In genomic region chr20:45592574-45593189, GRCh38 we compare ENCODE assay signal across 8 cellular contexts. TPM values are rescaled to one million over a fixed set of nuclear protein-coding genes. Genes with fewer than 3 reads are reported as not detected.
DNase-seq lines count a peak whose midpoint lies in the region; ATAC-seq, FAIRE-seq and TF ChIP-seq lines count a peak whose summit lies in the region.

No MANE protein-coding gene starts in this region.

- H3K27me3 ChIP-seq in PC-9 (ENCODE audit: insufficient read depth, low read depth) (peaks cover 7% of the 10 kb centered on the region; the same call in 1 of the 2 replicates), parathyroid adenoma (ENCODE audit: control insufficient read depth, insufficient read depth, low read length) (no peaks in the 10 kb centered on the region)

- TF ChIP-seq CTCF in PC-9 (conservative IDR thresholded peaks at IDR 0.05) (peak; percentile 86), parathyroid adenoma (IDR thresholded peaks at IDR 0.05) (peak; percentile 80)

- peak; percentile 29 for FAIRE-seq in endometrium (lab: Jason Lieb, UNC)

- H3K9ac ChIP-seq in parathyroid adenoma: no peak overlapping the region

- POLR2A ChIA-PET in activated CD4-positive, alpha-beta memory T cell treated with anti-CD3 and anti-CD28 coated beads for 36 hours (lab: Charles Lee): no interaction called here
- POLR2A ChIA-PET in activated CD4-positive, alpha-beta memory T cell treated with anti-CD3 and anti-CD28 coated beads, Interleukin-2, amount 10 ng/mL, durations not matched to agents 7 days and 5 days (lab: Charles Lee): no interaction called here
- POLR2A ChIA-PET in PC-9 (lab: Charles Lee; ENCODE audit: unreplicated experiment): interaction anchor here (0.8 kb wide), 1 partner anchor 141 kb away, joined by 18 read pairs; no protein-coding TSS in a partner anchor

- H3K9me3 Mint-ChIP-seq in activated CD4-positive, alpha-beta memory T cell treated with anti-CD3 and anti-CD28 coated beads for 36 hours: no peaks in the 10 kb centered on the region
- no peaks in the 10 kb centered on the region for H3K9me3 Mint-ChIP-seq in activated CD4-positive, alpha-beta memory T cell treated with anti-CD3 and anti-CD28 coated beads, Interleukin-2, amount 10 ng/mL, durations not matched to agents 7 days and 5 days

- H3K4me1 ChIP-seq in PC-9 (replicated peaks; ENCODE audit: insufficient read depth) (no peaks in the 10 kb centered on the region), parathyroid adenoma (no peaks in the 10 kb centered on the region)

- no peaks in the 10 kb centered on the region for H3K9me2 ChIP-seq in PC-9 (ENCODE audit: insufficient read depth)

- no peak overlapping the region for H3K27ac ChIP-seq in PC-9
- H3K27ac ChIP-seq in parathyroid adenoma: no peak overlapping the region

- H3K4me1 Mint-ChIP-seq in activated CD4-positive, alpha-beta memory T cell treated with anti-CD3 and anti-CD28 coated beads for 36 hours (ENCODE audit: low read depth): no peaks in the 10 kb centered on the region
- no peaks in the 10 kb centered on the region for H3K4me1 Mint-ChIP-seq in activated CD4-positive, alpha-beta memory T cell treated with anti-CD3 and anti-CD28 coated beads, Interleukin-2, amount 10 ng/mL, durations not matched to agents 7 days and 5 days

- no TSS peak for BruUV-seq in PC-9 (replicated peaks; lab: Mats Ljungman, UMichigan)

- H3F3A ChIP-seq in PC-9 (ENCODE audit: insufficient read depth, low read depth): no peaks in the 10 kb centered on the region

- H3K4me2 ChIP-seq in PC-9: no peak overlapping the region
- no peak overlapping the region for H3K4me2 ChIP-seq in parathyroid adenoma (ENCODE audit: low read length)

- no peaks in the 10 kb centered on the region for H3K36me3 Mint-ChIP-seq in activated CD4-positive, alpha-beta memory T cell treated with anti-CD3 and anti-CD28 coated beads for 36 hours
- H3K36me3 Mint-ChIP-seq in activated CD4-positive, alpha-beta memory T cell treated with anti-CD3 and anti-CD28 coated beads, Interleukin-2, amount 10 ng/mL, durations not matched to agents 7 days and 5 days (ENCODE audit: low read depth): no peaks in the 10 kb centered on the region

- peak; percentile 11 for DNase-seq in activated CD4-positive, alpha-beta memory T cell treated with anti-CD3 and anti-CD28 coated beads for 36 hours
- no peak for DNase-seq in activated CD4-positive, alpha-beta memory T cell treated with anti-CD3 and anti-CD28 coated beads, Interleukin-2, amount 10 ng/mL, durations not matched to agents 7 days and 5 days
- DNase-seq in PC-9: peak; percentile 28 to 70
- DNase-seq in NCI-H226: no peak

- CTCF ChIA-PET in activated CD4-positive, alpha-beta memory T cell treated with anti-CD3 and anti-CD28 coated beads for 36 hours (lab: Charles Lee): interaction anchor here (0.7 to 4.9 kb wide), 5 partner anchors 17 to 386 kb away, joined by 3 to 80 read pairs (median 3); partner anchors contain the start of gene WFDC10A
- CTCF ChIA-PET in activated CD4-positive, alpha-beta memory T cell treated with anti-CD3 and anti-CD28 coated beads, Interleukin-2, amount 10 ng/mL, durations not matched to agents 7 days and 5 days (lab: Charles Lee): interaction anchor here (0.8 to 1.0 kb wide), 4 partner anchors 37 to 178 kb away, joined by 3 to 9 read pairs (median 4); partner anchors contain the start of gene WFDC10A
- CTCF ChIA-PET in PC-9 (lab: Charles Lee): no interaction called here

- H3K9me3 ChIP-seq in PC-9 (ENCODE audit: insufficient read depth, low read depth): no peaks in the 10 kb centered on the region
- no peaks in the 10 kb centered on the region for H3K9me3 ChIP-seq in parathyroid adenoma (ENCODE audit: control insufficient read depth, low read length)

- ATAC-seq in HG03159 (IDR thresholded peaks at IDR 0.05; ENCODE audit: unreplicated experiment) (peak; percentile 63), GM19452 (IDR thresholded peaks at IDR 0.05; ENCODE audit: unreplicated experiment) (no peak)

- intact Hi-C loops in activated CD4-positive, alpha-beta memory T cell treated with anti-CD3 and anti-CD28 coated beads for 36 hours (cut with micrococcal nuclease): loop anchor here (1.0 kb wide), 1 partner anchor 179 kb away; no protein-coding TSS in a partner anchor
- intact Hi-C loops in PC-9 (cut with micrococcal nuclease; ENCODE audit: unreplicated experiment): loop anchor here (1.0 to 10.0 kb wide), 4 partner anchors 135 to 402 kb away; no protein-coding TSS in a partner anchor

- no peaks in the 10 kb centered on the region for H3K36me3 ChIP-seq in PC-9 (ENCODE audit: low read depth)
- no peaks in the 10 kb centered on the region for H3K36me3 ChIP-seq in parathyroid adenoma (ENCODE audit: control insufficient read depth, insufficient read depth, low read length)

- H4K20me1 ChIP-seq in PC-9 (ENCODE audit: insufficient read depth): no peaks in the 10 kb centered on the region

- H2AFZ ChIP-seq in PC-9: no peak overlapping the region
- H2AFZ ChIP-seq in parathyroid adenoma: no peak overlapping the region

- H3K4me3 ChIP-seq in PC-9: no peak overlapping the region
- no peak overlapping the region for H3K4me3 ChIP-seq in parathyroid adenoma (ENCODE audit: low read depth, low read length)

- no peak overlapping the region for H3K27ac Mint-ChIP-seq in activated CD4-positive, alpha-beta memory T cell treated with anti-CD3 and anti-CD28 coated beads for 36 hours
- H3K27ac Mint-ChIP-seq in activated CD4-positive, alpha-beta memory T cell treated with anti-CD3 and anti-CD28 coated beads, Interleukin-2, amount 10 ng/mL, durations not matched to agents 7 days and 5 days: no peak overlapping the region

- H3K79me2 ChIP-seq in PC-9 (ENCODE audit: low read depth) (no peaks in the 10 kb centered on the region), parathyroid adenoma (no peaks in the 10 kb centered on the region)

- H3K27me3 Mint-ChIP-seq in activated CD4-positive, alpha-beta memory T cell treated with anti-CD3 and anti-CD28 coated beads for 36 hours: peaks cover 26% of the 10 kb centered on the region
- H3K27me3 Mint-ChIP-seq in activated CD4-positive, alpha-beta memory T cell treated with anti-CD3 and anti-CD28 coated beads, Interleukin-2, amount 10 ng/mL, durations not matched to agents 7 days and 5 days: peaks cover 36% of the 10 kb centered on the region

- no peak overlapping the region for H3K4me3 Mint-ChIP-seq in activated CD4-positive, alpha-beta memory T cell treated with anti-CD3 and anti-CD28 coated beads for 36 hours
- H3K4me3 Mint-ChIP-seq in activated CD4-positive, alpha-beta memory T cell treated with anti-CD3 and anti-CD28 coated beads, Interleukin-2, amount 10 ng/mL, durations not matched to agents 7 days and 5 days: no peak overlapping the region

RNA-seq across cellular contexts. Expression of gene WFDC8, which starts 13.6 kb away (rescaled TPM):
- total RNA-seq in activated CD4-positive, alpha-beta memory T cell treated with anti-CD3 and anti-CD28 coated beads for 36 hours: not detected
- not detected for total RNA-seq in activated CD4-positive, alpha-beta memory T cell treated with anti-CD3 and anti-CD28 coated beads, Interleukin-2, amount 10 ng/mL, durations not matched to agents 7 days and 5 days
- not detected in 2 replicates for total RNA-seq in PC-9 (2021)

RNA-seq across cellular contexts. Expression of gene WFDC10A, which starts 36.9 kb away (rescaled TPM):
- not detected for total RNA-seq in activated CD4-positive, alpha-beta memory T cell treated with anti-CD3 and anti-CD28 coated beads for 36 hours
- not detected for total RNA-seq in activated CD4-positive, alpha-beta memory T cell treated with anti-CD3 and anti-CD28 coated beads, Interleukin-2, amount 10 ng/mL, durations not matched to agents 7 days and 5 days
- total RNA-seq in PC-9 (2021): not detected in 2 replicates

RNA-seq across cellular contexts. Expression of gene WFDC9, which starts 38.4 kb away (rescaled TPM):
- not detected for total RNA-seq in activated CD4-positive, alpha-beta memory T cell treated with anti-CD3 and anti-CD28 coated beads for 36 hours
- not detected for total RNA-seq in activated CD4-positive, alpha-beta memory T cell treated with anti-CD3 and anti-CD28 coated beads, Interleukin-2, amount 10 ng/mL, durations not matched to agents 7 days and 5 days
- total RNA-seq in PC-9 (2021): not detected in 2 replicates

RNA-seq across cellular contexts. Expression of gene EPPIN, which starts 45.5 kb away (rescaled TPM):
- not detected for total RNA-seq in activated CD4-positive, alpha-beta memory T cell treated with anti-CD3 and anti-CD28 coated beads for 36 hours
- total RNA-seq in activated CD4-positive, alpha-beta memory T cell treated with anti-CD3 and anti-CD28 coated beads, Interleukin-2, amount 10 ng/mL, durations not matched to agents 7 days and 5 days: not detected
- not detected in 2 replicates for total RNA-seq in PC-9 (2021)

RNA-seq across cellular contexts. Expression of gene WFDC6, which starts 53.4 kb away (rescaled TPM):
- total RNA-seq in activated CD4-positive, alpha-beta memory T cell treated with anti-CD3 and anti-CD28 coated beads for 36 hours: not detected
- total RNA-seq in activated CD4-positive, alpha-beta memory T cell treated with anti-CD3 and anti-CD28 coated beads, Interleukin-2, amount 10 ng/mL, durations not matched to agents 7 days and 5 days: not detected
- total RNA-seq in PC-9 (2021): not detected in 2 replicates

Comparison
In these comparisons a context has a peak if more than half of its experiments do, and no peak if none do; other contexts are left out.
1. DNase-seq: peak in activated CD4-positive, alpha-beta memory T cell treated with anti-CD3 and anti-CD28 coated beads for 36 hours (single experiment) and PC-9 (2 of 2); none in activated CD4-positive, alpha-beta memory T cell treated with anti-CD3 and anti-CD28 coated beads, Interleukin-2, amount 10 ng/mL, durations not matched to agents 7 days and 5 days (single experiment) and NCI-H226 (single experiment).